12 cellular contexts compared by ENCODE assay signal in the genomic region with DNA sequence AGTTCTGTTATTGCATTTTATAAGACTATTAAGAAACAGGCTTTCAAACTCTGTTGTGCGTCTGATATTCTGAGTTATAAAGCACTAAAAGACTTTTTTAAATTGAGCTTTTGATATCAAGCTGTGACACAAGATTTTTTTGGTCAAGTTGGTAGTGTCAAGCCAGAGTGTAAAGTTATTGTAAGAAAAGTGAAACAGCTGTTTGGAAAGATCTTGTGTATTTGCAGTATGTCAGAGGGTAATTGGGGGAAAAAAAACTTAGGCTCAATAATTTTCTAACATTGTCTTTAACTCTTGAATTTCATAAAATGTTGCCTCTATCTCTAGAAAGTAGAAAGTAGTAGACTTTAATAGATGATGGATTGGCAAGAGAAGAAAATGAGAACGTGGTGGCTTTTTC. TPM values are rescaled to one million over a fixed set of nuclear protein-coding genes. Genes with fewer than 3 reads are reported as not detected.
A peak's percentile ranks its signal among the peaks of the same experiment; 100 is the strongest.
DNase-seq lines count a peak whose midpoint lies in the region; ATAC-seq and TF ChIP-seq lines count a peak whose summit lies in the region.
"Had no signal": no experiment of that assay in that cellular context is flagged by ENCODE, and none has a peak within 500 bp of the region (broad histone marks: within the 10 kb centered on the region; RNA-seq: fewer than 3 reads in every experiment).

No MANE protein-coding gene starts in this region.

- peaks cover 34% of the 10 kb centered on the region for H3K36me3 Mint-ChIP-seq in activated T-cell treated with anti-CD3 and anti-CD28 coated beads, Interleukin-2, amount 50 U/mL, for 4 hours (ENCODE audit: insufficient read depth)
- H3K36me3 Mint-ChIP-seq in brain, result peaks cover 42% of the 10 kb centered on the region
- H3K36me3 Mint-ChIP-seq in stimulated activated effector memory CD8-positive, alpha-beta T cell treated with anti-CD3 and anti-CD28 coated beads, Interleukin-12 subunit alpha, Interleukin-12 subunit beta, amount 100 ng/mL, for 72 hours, result peaks cover 86% of the 10 kb centered on the region

- peak overlapping the region; percentile 65 for H3K4me3 Mint-ChIP-seq in activated T-cell treated with anti-CD3 and anti-CD28 coated beads, Interleukin-2, amount 50 U/mL, for 4 hours
- H3K4me3 Mint-ChIP-seq in brain, result peak overlapping the region in 3 of 5 experiments; percentile 11 to 61 (median 13)
- no peak overlapping the region for H3K4me3 Mint-ChIP-seq in stimulated activated effector memory CD8-positive, alpha-beta T cell treated with anti-CD3 and anti-CD28 coated beads, Interleukin-12 subunit alpha, Interleukin-12 subunit beta, amount 100 ng/mL, for 72 hours

- DNase-seq in activated T-cell treated with anti-CD3 and anti-CD28 coated beads, Interleukin-2, amount 50 U/mL, for 4 hours, result no peak
- DNase-seq in activated T-cell treated with anti-CD3 and anti-CD28 coated beads for 4 hours (no peak), NB4 (ENCODE audit: low read depth) (no peak), H4 (ENCODE audit: low spot score) (no peak)
- DNase-seq in stimulated activated effector memory CD8-positive, alpha-beta T cell treated with anti-CD3 and anti-CD28 coated beads, Interleukin-12 subunit alpha, Interleukin-12 subunit beta, amount 100 ng/mL, for 72 hours (ENCODE audit: low spot score in 2 of 2), result no peak
- DNase-seq: body of pancreas, NCI-H1048, SIG-M5 had no signal

- no peaks in the 10 kb centered on the region for H3K27me3 Mint-ChIP-seq in activated T-cell treated with anti-CD3 and anti-CD28 coated beads, Interleukin-2, amount 50 U/mL, for 4 hours (ENCODE audit: low read depth)
- H3K27me3 Mint-ChIP-seq in brain, result peaks cover 10% of the 10 kb centered on the region

- H3K4me1 Mint-ChIP-seq in activated T-cell treated with anti-CD3 and anti-CD28 coated beads, Interleukin-2, amount 50 U/mL, for 4 hours (ENCODE audit: low read depth), result peaks cover 49% of the 10 kb centered on the region
- H3K4me1 Mint-ChIP-seq in brain, result peaks cover 57% of the 10 kb centered on the region
- H3K4me1 Mint-ChIP-seq in stimulated activated effector memory CD8-positive, alpha-beta T cell treated with anti-CD3 and anti-CD28 coated beads, Interleukin-12 subunit alpha, Interleukin-12 subunit beta, amount 100 ng/mL, for 72 hours, result peaks cover 45% of the 10 kb centered on the region

- no peak for ATAC-seq in activated T-cell treated with anti-CD3 and anti-CD28 coated beads, Interleukin-2, amount 50 U/mL, for 4 hours
- no peak for ATAC-seq in stimulated activated effector memory CD8-positive, alpha-beta T cell treated with anti-CD3 and anti-CD28 coated beads, Interleukin-12 subunit alpha, Interleukin-12 subunit beta, amount 100 ng/mL, for 72 hours
- ATAC-seq in HG03175 (IDR thresholded peaks at IDR 0.05; ENCODE audit: unreplicated experiment), result no peak
- no peak for ATAC-seq in GM18498 (IDR thresholded peaks at IDR 0.05; ENCODE audit: unreplicated experiment)
- ATAC-seq: body of pancreas had no signal

- TF ChIP-seq POLR2A in NB4 (IDR thresholded peaks at IDR 0.05; ENCODE audit: extremely low read depth, insufficient read length), result no peak

- no peak for TF ChIP-seq CTCF in NB4 (IDR thresholded peaks at IDR 0.05; ENCODE audit: low read depth, low read length)
- TF ChIP-seq CTCF in brain (conservative IDR thresholded peaks at IDR 0.05), result no peak

- H3K4me3 ChIP-seq in NB4 (ENCODE audit: low read depth, low read length), result peak overlapping the region; percentile 96
- H3K4me3 ChIP-seq: body of pancreas, skin epidermis had no signal

- peak overlapping the region in 4 of 5 experiments; percentile 1 to 57 (median 26) for H3K27ac Mint-ChIP-seq in brain
- H3K27ac Mint-ChIP-seq in stimulated activated effector memory CD8-positive, alpha-beta T cell treated with anti-CD3 and anti-CD28 coated beads, Interleukin-12 subunit alpha, Interleukin-12 subunit beta, amount 100 ng/mL, for 72 hours, result peak overlapping the region; percentile 54

- no peaks in the 10 kb centered on the region for H3K9me3 Mint-ChIP-seq in activated T-cell treated with anti-CD3 and anti-CD28 coated beads, Interleukin-2, amount 50 U/mL, for 4 hours
- no peaks in the 10 kb centered on the region for H3K9me3 Mint-ChIP-seq in brain
- H3K9me3 Mint-ChIP-seq in stimulated activated effector memory CD8-positive, alpha-beta T cell treated with anti-CD3 and anti-CD28 coated beads, Interleukin-12 subunit alpha, Interleukin-12 subunit beta, amount 100 ng/mL, for 72 hours, result no peaks in the 10 kb centered on the region

RNA-seq across cellular contexts. Expression of gene CACYBP, which starts 3.8 kb away (rescaled TPM):
- 100 to 1,000 TPM; 288 to 331 (median 317) TPM for total RNA-seq in activated T-cell treated with anti-CD3 and anti-CD28 coated beads, Interleukin-2, amount 50 U/mL, for 4 hours
- polyA plus RNA-seq in brain (ENCODE audit: insufficient read depth, low read depth, low replicate concordance), result 181 TPM
- 188 and 205 TPM in 2 replicates for total RNA-seq in H4 (2014; rRNA removed; shearing (Covaris generic))

RNA-seq across cellular contexts. Expression of gene MRPS14, which starts 19.7 kb away (rescaled TPM):
- total RNA-seq in activated T-cell treated with anti-CD3 and anti-CD28 coated beads, Interleukin-2, amount 50 U/mL, for 4 hours, result 10 to 100 TPM; 26.1 to 28.5 (median 27.8) TPM
- 32.8 TPM for polyA plus RNA-seq in brain (ENCODE audit: insufficient read depth, low read depth, low replicate concordance)
- total RNA-seq in H4 (2014; rRNA removed; shearing (Covaris generic)), result 30.3 and 32.7 TPM in 2 replicates
